Comparison of ENCODE assay signal across 8 cellular contexts in genomic region chr18:76491436-76491800, GRCh38. TPM values are rescaled to one million over a fixed set of nuclear protein-coding genes. Genes with fewer than 3 reads are reported as not detected.
DNase-seq lines count a peak whose midpoint lies in the region; ATAC-seq, FAIRE-seq and TF ChIP-seq lines count a peak whose summit lies in the region.

No MANE protein-coding gene starts in this region.

- intact Hi-C loops in dorsolateral prefrontal cortex (cut with DNase I) = loop anchor here in 1 of 2 donors (10.0 kb wide), 1 partner anchor 123 kb away; no protein-coding TSS in a partner anchor
- intact Hi-C loops in right lobe of liver (cut with DNase I) = no loop called here

- H3K36me3 ChIP-seq in right lobe of liver = no peaks in the 10 kb centered on the region

- no peak overlapping the region for H3K27ac Mint-ChIP-seq in activated CD4-positive, alpha-beta T cell treated with anti-CD3 and anti-CD28 coated beads, Interleukin-2, amount 10 ng/mL, durations not matched to agents 7 days and 5 days

- peaks cover 36% of the 10 kb centered on the region for H3K4me1 Mint-ChIP-seq in activated CD4-positive, alpha-beta T cell treated with anti-CD3 and anti-CD28 coated beads, Interleukin-2, amount 10 ng/mL, durations not matched to agents 7 days and 5 days

- no peaks in the 10 kb centered on the region for H3K36me3 Mint-ChIP-seq in activated CD4-positive, alpha-beta T cell treated with anti-CD3 and anti-CD28 coated beads, Interleukin-2, amount 10 ng/mL, durations not matched to agents 7 days and 5 days (ENCODE audit: low read depth)

- CTCF ChIA-PET in activated CD4-positive, alpha-beta T cell treated with anti-CD3 and anti-CD28 coated beads, Interleukin-2, amount 10 ng/mL, durations not matched to agents 7 days and 5 days (lab: Charles Lee) = no interaction called here

- peak; percentile 78 for FAIRE-seq in GM12892 (lab: Jason Lieb, UNC)

- 0% methylated on average over 7 of the region's 37 CpGs for WGBS in right lobe of liver (ENCODE audit: insufficient coverage, low coverage, low lambda C conversion rate, missing lambda C conversion rate)

- TF ChIP-seq POLR2A in GM12892 (IDR thresholded peaks at IDR 0.05; ENCODE audit: low read depth, low read length) (no peak), right lobe of liver (IDR thresholded peaks at IDR 0.05) (no peak)

- ATAC-seq in right lobe of liver (peak; percentile 25 to 63 (median 44)), GM21423 (IDR thresholded peaks at IDR 0.05; ENCODE audit: unreplicated experiment) (no peak)

- peak overlapping the region in 48 of 59 donors; percentile 5 to 91 (median 76) for H3K27ac ChIP-seq in dorsolateral prefrontal cortex
- H3K27ac ChIP-seq in right lobe of liver = peak overlapping the region; percentile 70 to 86 (median 78)

- no peaks in the 10 kb centered on the region for H3K9me3 Mint-ChIP-seq in activated CD4-positive, alpha-beta T cell treated with anti-CD3 and anti-CD28 coated beads, Interleukin-2, amount 10 ng/mL, durations not matched to agents 7 days and 5 days

- TF ChIP-seq CTCF in dorsolateral prefrontal cortex (IDR thresholded peaks at IDR 0.05 in 54 of 56, conservative IDR thresholded peaks at IDR 0.05 in 2 of 56; ENCODE audit: low read depth in 1 of 56, partially characterized antibody in 56 of 56) = no peak
- no peak for TF ChIP-seq CTCF in right lobe of liver (IDR thresholded peaks at IDR 0.05)

- H3K4me3 ChIP-seq in dorsolateral prefrontal cortex (peak overlapping the region; percentile 46 to 81 (median 68)), right lobe of liver (peak overlapping the region; percentile 69 to 78 (median 76))

- peaks cover 0 to 57% (median 7%) of the 10 kb centered on the region in 45 donors for H3K27me3 ChIP-seq in dorsolateral prefrontal cortex
- no peaks in the 10 kb centered on the region for H3K27me3 ChIP-seq in right lobe of liver

- DNase-seq in GM12892 (ENCODE audit: insufficient read length) = peak; percentile 46
- peak; percentile 46 for DNase-seq in NCI-H1092 treated with DMSO at 0.1 percent for 48 hours (lab: John Stamatoyannopoulos, UW)
- peak; percentile 67 for DNase-seq in activated CD4-positive, alpha-beta T cell treated with anti-CD3 and anti-CD28 coated beads, Interleukin-2, amount 10 ng/mL, durations not matched to agents 7 days and 5 days
- DNase-seq in dorsolateral prefrontal cortex = peak in 1 of 10 donors; percentile 53
- DNase-seq in right lobe of liver = peak; percentile 91 to 93 (median 93)
- DNase-seq in stimulated activated CD8-positive, alpha-beta memory T cell treated with anti-CD3 and anti-CD28 coated beads, Interleukin-12 subunit alpha, Interleukin-12 subunit beta, amount 100 ng/mL, for 4 hours (ENCODE audit: low read depth) = peak; percentile 66
- DNase-seq in NCI-H2029 (lab: John Stamatoyannopoulos, UW) = no peak

- POLR2A ChIA-PET in activated CD4-positive, alpha-beta T cell treated with anti-CD3 and anti-CD28 coated beads, Interleukin-2, amount 10 ng/mL, durations not matched to agents 7 days and 5 days (lab: Charles Lee) = no interaction called here

- H3K9me3 ChIP-seq in right lobe of liver = no peaks in the 10 kb centered on the region

- H3K4me1 ChIP-seq in right lobe of liver = peaks cover 0 to 9% (median 2%) of the 10 kb centered on the region in 4 donors

- peak overlapping the region; percentile 89 for H3K4me3 Mint-ChIP-seq in activated CD4-positive, alpha-beta T cell treated with anti-CD3 and anti-CD28 coated beads, Interleukin-2, amount 10 ng/mL, durations not matched to agents 7 days and 5 days

- peaks cover 53% of the 10 kb centered on the region for H3K27me3 Mint-ChIP-seq in activated CD4-positive, alpha-beta T cell treated with anti-CD3 and anti-CD28 coated beads, Interleukin-2, amount 10 ng/mL, durations not matched to agents 7 days and 5 days

RNA-seq across cellular contexts. Expression of gene ZNF516, which starts 3.6 kb away (rescaled TPM):
- polyA plus RNA-seq in GM12892 (2012; ENCODE audit: missing spikeins) = 2.5 TPM
- total RNA-seq in activated CD4-positive, alpha-beta T cell treated with anti-CD3 and anti-CD28 coated beads, Interleukin-2, amount 10 ng/mL, durations not matched to agents 7 days and 5 days = 1 to 10 TPM; 3.9 to 4.1 TPM
- total RNA-seq in dorsolateral prefrontal cortex (10 to 100 TPM; 11.2 to 62.4 (median 28.3) TPM), right lobe of liver (10 to 100 TPM; 10.2 to 16.0 (median 13.7) TPM)
